In genomic region chr3:58051196-58051595, GRCh38 we compare ENCODE assay signal across 1 cellular context.
TF ChIP-seq lines count a peak whose summit lies in the region.

No MANE protein-coding gene starts in this region.

TF ChIP-seq in HCT116, 20 proteins besides CTCF, POLR2A, EP300 and RAD21 (continued from another document):
- no peak for TF ChIP-seq YY1 (IDR thresholded peaks at IDR 0.05; ENCODE audit: extremely low read depth, insufficient replicate concordance, low read depth, low read length)
- no peak for TF ChIP-seq EZH2 (IDR thresholded peaks at IDR 0.05)
TF ChIP-seq in HCT116: peak in this region for 2.
